In the genomic region with DNA sequence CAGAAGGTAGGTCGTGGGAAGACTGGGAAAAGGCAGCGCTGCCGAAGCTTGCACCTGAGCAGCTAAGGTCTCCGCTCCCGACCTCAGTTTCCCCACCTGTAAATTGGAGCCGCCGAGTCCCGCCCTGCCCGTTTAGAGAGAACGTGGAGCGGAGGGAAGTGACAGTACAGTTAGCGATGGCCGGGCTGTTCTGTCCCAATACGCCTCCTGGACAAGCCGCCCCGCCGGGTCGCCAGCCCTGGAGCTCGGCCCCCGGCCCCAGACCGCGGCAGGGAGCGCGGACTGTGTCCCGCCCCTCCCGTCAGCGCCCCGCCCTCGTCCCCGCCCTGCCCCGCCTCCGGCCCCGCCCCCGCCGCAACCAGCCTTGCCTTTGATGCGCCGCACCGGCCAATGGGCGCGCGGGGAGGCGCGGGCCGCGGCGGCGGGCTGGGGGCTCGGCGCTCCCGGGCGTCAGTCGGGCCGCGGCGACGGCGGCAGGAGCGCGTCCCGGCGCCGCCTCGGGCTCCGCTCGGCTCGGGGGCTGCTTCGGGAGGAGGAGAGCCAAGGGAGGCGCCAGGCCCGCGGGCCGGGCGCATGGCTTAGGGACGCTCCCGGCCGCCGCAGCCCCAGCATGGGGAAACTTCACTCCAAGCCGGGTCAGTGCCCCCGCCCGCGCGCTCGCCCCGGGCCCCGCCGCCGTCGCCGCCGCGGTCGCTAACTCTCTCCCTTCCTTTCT, we compare ENCODE assay signal across 1 cellular context.
TF ChIP-seq lines count a peak whose summit lies in the region.

A gene with protein sequence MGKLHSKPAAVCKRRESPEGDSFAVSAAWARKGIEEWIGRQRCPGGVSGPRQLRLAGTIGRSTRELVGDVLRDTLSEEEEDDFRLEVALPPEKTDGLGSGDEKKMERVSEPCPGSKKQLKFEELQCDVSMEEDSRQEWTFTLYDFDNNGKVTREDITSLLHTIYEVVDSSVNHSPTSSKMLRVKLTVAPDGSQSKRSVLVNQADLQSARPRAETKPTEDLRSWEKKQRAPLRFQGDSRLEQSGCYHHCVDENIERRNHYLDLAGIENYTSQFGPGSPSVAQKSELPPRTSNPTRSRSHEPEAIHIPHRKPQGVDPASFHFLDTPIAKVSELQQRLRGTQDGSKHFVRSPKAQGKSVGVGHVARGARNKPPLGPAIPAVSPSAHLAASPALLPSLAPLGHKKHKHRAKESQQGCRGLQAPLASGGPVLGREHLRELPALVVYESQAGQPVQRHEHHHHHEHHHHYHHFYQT (plus strand): TSS at position 453 of the 715 bp plus-strand sequence. CDS start 158 bp downstream, at position 611.

TF ChIP-seq in HepG2, 621 proteins besides CTCF, POLR2A, EP300 and RAD21 (continued from another document and continues in another):
- TF ChIP-seq, protein P1, sequence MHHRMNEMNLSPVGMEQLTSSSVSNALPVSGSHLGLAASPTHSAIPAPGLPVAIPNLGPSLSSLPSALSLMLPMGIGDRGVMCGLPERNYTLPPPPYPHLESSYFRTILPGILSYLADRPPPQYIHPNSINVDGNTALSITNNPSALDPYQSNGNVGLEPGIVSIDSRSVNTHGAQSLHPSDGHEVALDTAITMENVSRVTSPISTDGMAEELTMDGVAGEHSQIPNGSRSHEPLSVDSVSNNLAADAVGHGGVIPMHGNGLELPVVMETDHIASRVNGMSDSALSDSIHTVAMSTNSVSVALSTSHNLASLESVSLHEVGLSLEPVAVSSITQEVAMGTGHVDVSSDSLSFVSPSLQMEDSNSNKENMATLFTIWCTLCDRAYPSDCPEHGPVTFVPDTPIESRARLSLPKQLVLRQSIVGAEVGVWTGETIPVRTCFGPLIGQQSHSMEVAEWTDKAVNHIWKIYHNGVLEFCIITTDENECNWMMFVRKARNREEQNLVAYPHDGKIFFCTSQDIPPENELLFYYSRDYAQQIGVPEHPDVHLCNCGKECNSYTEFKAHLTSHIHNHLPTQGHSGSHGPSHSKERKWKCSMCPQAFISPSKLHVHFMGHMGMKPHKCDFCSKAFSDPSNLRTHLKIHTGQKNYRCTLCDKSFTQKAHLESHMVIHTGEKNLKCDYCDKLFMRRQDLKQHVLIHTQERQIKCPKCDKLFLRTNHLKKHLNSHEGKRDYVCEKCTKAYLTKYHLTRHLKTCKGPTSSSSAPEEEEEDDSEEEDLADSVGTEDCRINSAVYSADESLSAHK (CRISPR knock-in tag; IDR thresholded peaks at IDR 0.05; ENCODE audit: borderline replicate concordance): no peak
- no peak for TF ChIP-seq SALL1 (CRISPR knock-in tag; IDR thresholded peaks at IDR 0.05)
- TF ChIP-seq RXRA (CRISPR knock-in tag; IDR thresholded peaks at IDR 0.05): no peak; the same call in 1 of the 2 replicates
- TF ChIP-seq, protein P2, sequence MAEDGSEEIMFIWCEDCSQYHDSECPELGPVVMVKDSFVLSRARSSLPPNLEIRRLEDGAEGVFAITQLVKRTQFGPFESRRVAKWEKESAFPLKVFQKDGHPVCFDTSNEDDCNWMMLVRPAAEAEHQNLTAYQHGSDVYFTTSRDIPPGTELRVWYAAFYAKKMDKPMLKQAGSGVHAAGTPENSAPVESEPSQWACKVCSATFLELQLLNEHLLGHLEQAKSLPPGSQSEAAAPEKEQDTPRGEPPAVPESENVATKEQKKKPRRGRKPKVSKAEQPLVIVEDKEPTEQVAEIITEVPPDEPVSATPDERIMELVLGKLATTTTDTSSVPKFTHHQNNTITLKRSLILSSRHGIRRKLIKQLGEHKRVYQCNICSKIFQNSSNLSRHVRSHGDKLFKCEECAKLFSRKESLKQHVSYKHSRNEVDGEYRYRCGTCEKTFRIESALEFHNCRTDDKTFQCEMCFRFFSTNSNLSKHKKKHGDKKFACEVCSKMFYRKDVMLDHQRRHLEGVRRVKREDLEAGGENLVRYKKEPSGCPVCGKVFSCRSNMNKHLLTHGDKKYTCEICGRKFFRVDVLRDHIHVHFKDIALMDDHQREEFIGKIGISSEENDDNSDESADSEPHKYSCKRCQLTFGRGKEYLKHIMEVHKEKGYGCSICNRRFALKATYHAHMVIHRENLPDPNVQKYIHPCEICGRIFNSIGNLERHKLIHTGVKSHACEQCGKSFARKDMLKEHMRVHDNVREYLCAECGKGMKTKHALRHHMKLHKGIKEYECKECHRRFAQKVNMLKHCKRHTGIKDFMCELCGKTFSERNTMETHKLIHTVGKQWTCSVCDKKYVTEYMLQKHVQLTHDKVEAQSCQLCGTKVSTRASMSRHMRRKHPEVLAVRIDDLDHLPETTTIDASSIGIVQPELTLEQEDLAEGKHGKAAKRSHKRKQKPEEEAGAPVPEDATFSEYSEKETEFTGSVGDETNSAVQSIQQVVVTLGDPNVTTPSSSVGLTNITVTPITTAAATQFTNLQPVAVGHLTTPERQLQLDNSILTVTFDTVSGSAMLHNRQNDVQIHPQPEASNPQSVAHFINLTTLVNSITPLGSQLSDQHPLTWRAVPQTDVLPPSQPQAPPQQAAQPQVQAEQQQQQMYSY (CRISPR knock-in tag; IDR thresholded peaks at IDR 0.05): no peak
- no peak for TF ChIP-seq ZNF256 (CRISPR knock-in tag; conservative IDR thresholded peaks at IDR 0.05)
- TF ChIP-seq, protein P3, sequence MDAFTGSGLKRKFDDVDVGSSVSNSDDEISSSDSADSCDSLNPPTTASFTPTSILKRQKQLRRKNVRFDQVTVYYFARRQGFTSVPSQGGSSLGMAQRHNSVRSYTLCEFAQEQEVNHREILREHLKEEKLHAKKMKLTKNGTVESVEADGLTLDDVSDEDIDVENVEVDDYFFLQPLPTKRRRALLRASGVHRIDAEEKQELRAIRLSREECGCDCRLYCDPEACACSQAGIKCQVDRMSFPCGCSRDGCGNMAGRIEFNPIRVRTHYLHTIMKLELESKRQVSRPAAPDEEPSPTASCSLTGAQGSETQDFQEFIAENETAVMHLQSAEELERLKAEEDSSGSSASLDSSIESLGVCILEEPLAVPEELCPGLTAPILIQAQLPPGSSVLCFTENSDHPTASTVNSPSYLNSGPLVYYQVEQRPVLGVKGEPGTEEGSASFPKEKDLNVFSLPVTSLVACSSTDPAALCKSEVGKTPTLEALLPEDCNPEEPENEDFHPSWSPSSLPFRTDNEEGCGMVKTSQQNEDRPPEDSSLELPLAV (CRISPR knock-in tag; conservative IDR thresholded peaks at IDR 0.05; ENCODE audit: low read depth): peak; percentile 71; the same call in 1 of the 2 replicates
- no peak for TF ChIP-seq AKAP8 (CRISPR knock-in tag; IDR thresholded peaks at IDR 0.05)
- no peak for TF ChIP-seq GATAD1 (CRISPR knock-in tag; IDR thresholded peaks at IDR 0.05)
- TF ChIP-seq ETV5 (CRISPR knock-in tag; IDR thresholded peaks at IDR 0.05; ENCODE audit: borderline replicate concordance): no peak
- TF ChIP-seq KMT2B (CRISPR knock-in tag; IDR thresholded peaks at IDR 0.05): no peak
- TF ChIP-seq NFATC3 (CRISPR knock-in tag; IDR thresholded peaks at IDR 0.05): no peak
- no peak for TF ChIP-seq ZNF569 (CRISPR knock-in tag; IDR thresholded peaks at IDR 0.05; ENCODE audit: borderline replicate concordance)
- no peak for TF ChIP-seq KLF11 (CRISPR knock-in tag; IDR thresholded peaks at IDR 0.05)
- TF ChIP-seq, protein P4, sequence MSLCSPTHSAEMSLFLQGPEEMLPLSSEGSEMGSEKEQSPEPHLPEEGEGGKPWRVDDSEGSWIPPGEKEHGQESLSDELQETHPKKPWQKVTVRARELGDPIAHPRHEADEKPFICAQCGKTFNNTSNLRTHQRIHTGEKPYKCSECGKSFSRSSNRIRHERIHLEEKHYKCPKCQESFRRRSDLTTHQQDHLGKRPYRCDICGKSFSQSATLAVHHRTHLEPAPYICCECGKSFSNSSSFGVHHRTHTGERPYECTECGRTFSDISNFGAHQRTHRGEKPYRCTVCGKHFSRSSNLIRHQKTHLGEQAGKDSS (CRISPR knock-in tag; IDR thresholded peaks at IDR 0.05; ENCODE audit: borderline replicate concordance, low read depth): no peak
- no peak for TF ChIP-seq ZNF572 (CRISPR knock-in tag; IDR thresholded peaks at IDR 0.05)
- TF ChIP-seq SSRP1 (CRISPR knock-in tag; IDR thresholded peaks at IDR 0.05): peak; percentile 93
- TF ChIP-seq, protein P5, sequence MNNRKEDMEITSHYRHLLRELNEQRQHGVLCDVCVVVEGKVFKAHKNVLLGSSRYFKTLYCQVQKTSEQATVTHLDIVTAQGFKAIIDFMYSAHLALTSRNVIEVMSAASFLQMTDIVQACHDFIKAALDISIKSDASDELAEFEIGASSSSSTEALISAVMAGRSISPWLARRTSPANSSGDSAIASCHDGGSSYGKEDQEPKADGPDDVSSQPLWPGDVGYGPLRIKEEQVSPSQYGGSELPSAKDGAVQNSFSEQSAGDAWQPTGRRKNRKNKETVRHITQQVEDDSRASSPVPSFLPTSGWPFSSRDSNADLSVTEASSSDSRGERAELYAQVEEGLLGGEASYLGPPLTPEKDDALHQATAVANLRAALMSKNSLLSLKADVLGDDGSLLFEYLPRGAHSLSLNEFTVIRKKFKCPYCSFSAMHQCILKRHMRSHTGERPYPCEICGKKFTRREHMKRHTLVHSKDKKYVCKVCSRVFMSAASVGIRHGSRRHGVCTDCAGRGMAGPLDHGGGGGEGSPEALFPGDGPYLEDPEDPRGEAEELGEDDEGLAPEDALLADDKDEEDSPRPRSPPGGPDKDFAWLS (CRISPR knock-in tag; IDR thresholded peaks at IDR 0.05; ENCODE audit: borderline replicate concordance): no peak
- TF ChIP-seq, protein P6, sequence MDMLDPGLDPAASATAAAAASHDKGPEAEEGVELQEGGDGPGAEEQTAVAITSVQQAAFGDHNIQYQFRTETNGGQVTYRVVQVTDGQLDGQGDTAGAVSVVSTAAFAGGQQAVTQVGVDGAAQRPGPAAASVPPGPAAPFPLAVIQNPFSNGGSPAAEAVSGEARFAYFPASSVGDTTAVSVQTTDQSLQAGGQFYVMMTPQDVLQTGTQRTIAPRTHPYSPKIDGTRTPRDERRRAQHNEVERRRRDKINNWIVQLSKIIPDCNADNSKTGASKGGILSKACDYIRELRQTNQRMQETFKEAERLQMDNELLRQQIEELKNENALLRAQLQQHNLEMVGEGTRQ (IDR thresholded peaks at IDR 0.05; ENCODE audit: low read depth, low read length): no peak
- TF ChIP-seq, protein P6 (CRISPR knock-in tag; IDR thresholded peaks at IDR 0.05; ENCODE audit: borderline replicate concordance): no peak
- TF ChIP-seq AHR (CRISPR knock-in tag; IDR thresholded peaks at IDR 0.05): no peak
- no peak for TF ChIP-seq RXRB (CRISPR knock-in tag; IDR thresholded peaks at IDR 0.05; ENCODE audit: borderline replicate concordance)
- TF ChIP-seq ZNF850 (CRISPR knock-in tag; conservative IDR thresholded peaks at IDR 0.05): no peak
- TF ChIP-seq, protein P7, sequence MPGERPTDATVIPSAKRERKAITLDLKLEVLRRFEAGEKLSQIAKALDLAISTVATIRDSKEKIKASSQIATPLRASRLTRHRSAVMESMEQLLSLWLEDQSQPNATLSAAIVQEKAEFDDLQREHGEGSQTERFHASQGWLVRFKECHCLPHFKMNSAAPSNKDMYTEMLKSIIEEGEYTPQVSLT (CRISPR knock-in tag; IDR thresholded peaks at IDR 0.05; ENCODE audit: borderline replicate concordance, low read depth): no peak; the same call in 1 of the 2 replicates
- 0 out of 2 replicates have a peak, but pooled peaks have one; percentile 43 for TF ChIP-seq BORCS8-MEF2B (CRISPR knock-in tag; IDR thresholded peaks at IDR 0.05)
- TF ChIP-seq ZNF326 (CRISPR knock-in tag; IDR thresholded peaks at IDR 0.05; ENCODE audit: borderline replicate concordance): no peak
- TF ChIP-seq FOXK2 (IDR thresholded peaks at IDR 0.05): no peak
- no peak for TF ChIP-seq ZNF296 (CRISPR knock-in tag; conservative IDR thresholded peaks at IDR 0.05)
- no peak for TF ChIP-seq NR2F2 (IDR thresholded peaks at IDR 0.05; ENCODE audit: borderline replicate concordance, low read depth)
- TF ChIP-seq ZNF264 (CRISPR knock-in tag; IDR thresholded peaks at IDR 0.05): no peak
- TF ChIP-seq, protein P8, sequence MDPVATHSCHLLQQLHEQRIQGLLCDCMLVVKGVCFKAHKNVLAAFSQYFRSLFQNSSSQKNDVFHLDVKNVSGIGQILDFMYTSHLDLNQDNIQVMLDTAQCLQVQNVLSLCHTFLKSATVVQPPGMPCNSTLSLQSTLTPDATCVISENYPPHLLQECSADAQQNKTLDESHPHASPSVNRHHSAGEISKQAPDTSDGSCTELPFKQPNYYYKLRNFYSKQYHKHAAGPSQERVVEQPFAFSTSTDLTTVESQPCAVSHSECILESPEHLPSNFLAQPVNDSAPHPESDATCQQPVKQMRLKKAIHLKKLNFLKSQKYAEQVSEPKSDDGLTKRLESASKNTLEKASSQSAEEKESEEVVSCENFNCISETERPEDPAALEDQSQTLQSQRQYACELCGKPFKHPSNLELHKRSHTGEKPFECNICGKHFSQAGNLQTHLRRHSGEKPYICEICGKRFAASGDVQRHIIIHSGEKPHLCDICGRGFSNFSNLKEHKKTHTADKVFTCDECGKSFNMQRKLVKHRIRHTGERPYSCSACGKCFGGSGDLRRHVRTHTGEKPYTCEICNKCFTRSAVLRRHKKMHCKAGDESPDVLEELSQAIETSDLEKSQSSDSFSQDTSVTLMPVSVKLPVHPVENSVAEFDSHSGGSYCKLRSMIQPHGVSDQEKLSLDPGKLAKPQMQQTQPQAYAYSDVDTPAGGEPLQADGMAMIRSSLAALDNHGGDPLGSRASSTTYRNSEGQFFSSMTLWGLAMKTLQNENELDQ (CRISPR knock-in tag; IDR thresholded peaks at IDR 0.05; ENCODE audit: borderline replicate concordance): no peak
- peak; percentile 52; the same call in 1 of the 2 replicates for TF ChIP-seq SIN3B (IDR thresholded peaks at IDR 0.05; ENCODE audit: low read length)
- TF ChIP-seq ZNF616 (CRISPR knock-in tag; IDR thresholded peaks at IDR 0.05; ENCODE audit: low read depth): no peak; the same call in 1 of the 2 replicates
- TF ChIP-seq, protein P9, sequence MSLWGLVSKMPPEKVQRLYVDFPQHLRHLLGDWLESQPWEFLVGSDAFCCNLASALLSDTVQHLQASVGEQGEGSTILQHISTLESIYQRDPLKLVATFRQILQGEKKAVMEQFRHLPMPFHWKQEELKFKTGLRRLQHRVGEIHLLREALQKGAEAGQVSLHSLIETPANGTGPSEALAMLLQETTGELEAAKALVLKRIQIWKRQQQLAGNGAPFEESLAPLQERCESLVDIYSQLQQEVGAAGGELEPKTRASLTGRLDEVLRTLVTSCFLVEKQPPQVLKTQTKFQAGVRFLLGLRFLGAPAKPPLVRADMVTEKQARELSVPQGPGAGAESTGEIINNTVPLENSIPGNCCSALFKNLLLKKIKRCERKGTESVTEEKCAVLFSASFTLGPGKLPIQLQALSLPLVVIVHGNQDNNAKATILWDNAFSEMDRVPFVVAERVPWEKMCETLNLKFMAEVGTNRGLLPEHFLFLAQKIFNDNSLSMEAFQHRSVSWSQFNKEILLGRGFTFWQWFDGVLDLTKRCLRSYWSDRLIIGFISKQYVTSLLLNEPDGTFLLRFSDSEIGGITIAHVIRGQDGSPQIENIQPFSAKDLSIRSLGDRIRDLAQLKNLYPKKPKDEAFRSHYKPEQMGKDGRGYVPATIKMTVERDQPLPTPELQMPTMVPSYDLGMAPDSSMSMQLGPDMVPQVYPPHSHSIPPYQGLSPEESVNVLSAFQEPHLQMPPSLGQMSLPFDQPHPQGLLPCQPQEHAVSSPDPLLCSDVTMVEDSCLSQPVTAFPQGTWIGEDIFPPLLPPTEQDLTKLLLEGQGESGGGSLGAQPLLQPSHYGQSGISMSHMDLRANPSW (CRISPR knock-in tag; IDR thresholded peaks at IDR 0.05; ENCODE audit: borderline replicate concordance): no peak
